17 cellular contexts compared by ENCODE assay signal in genomic region chr6:139833592-139833991, GRCh38.
"Had no signal": no experiment of that assay in that cellular context is flagged by ENCODE, and none has a peak within 500 bp of the region (broad histone marks: within the 10 kb centered on the region; RNA-seq: fewer than 3 reads in every experiment).

No MANE protein-coding gene starts in this region.

- H3K36me3 Mint-ChIP-seq: naive thymus-derived CD4-positive, alpha-beta T cell; stimulated activated effector memory CD8-positive, alpha-beta T cell treated with anti-CD3 and anti-CD28 coated beads, Interleukin-12 subunit alpha, Interleukin-12 subunit beta, amount 100 ng/mL, for 72 hours had no signal

- H3K9me3 ChIP-seq: ovary, prostate gland, tibial artery, upper lobe of left lung had no signal

- H3K27ac ChIP-seq: cardiac muscle cell, heart right ventricle, ovary, prostate gland, tibial artery, upper lobe of left lung had no signal

- H3K4me1 Mint-ChIP-seq: naive thymus-derived CD4-positive, alpha-beta T cell; neural crest cell; stimulated activated effector memory CD8-positive, alpha-beta T cell treated with anti-CD3 and anti-CD28 coated beads, Interleukin-12 subunit alpha, Interleukin-12 subunit beta, amount 100 ng/mL, for 72 hours had no signal

- H3K4me3 Mint-ChIP-seq: naive thymus-derived CD4-positive, alpha-beta T cell; neural crest cell; stimulated activated effector memory CD8-positive, alpha-beta T cell treated with anti-CD3 and anti-CD28 coated beads, Interleukin-12 subunit alpha, Interleukin-12 subunit beta, amount 100 ng/mL, for 72 hours; stimulated activated naive CD8-positive, alpha-beta T cell treated with anti-CD3 and anti-CD28 coated beads, Interleukin-15, Interleukin-2, amounts not matched to agents 100 ng/mL and 50 ng/mL, for 24 hours had no signal

- DNase-seq: effector memory CD4-positive, alpha-beta T cell; heart right ventricle; hypothalamus; kidney glomerular epithelial cell; naive thymus-derived CD4-positive, alpha-beta T cell; nucleus accumbens; ovary; stimulated activated CD4-positive, alpha-beta T cell treated with anti-CD3 and anti-CD28 coated beads, Interleukin-4, amount 100 ng/mL, for 1 hour; stimulated activated CD8-positive, alpha-beta memory T cell treated with anti-CD3 and anti-CD28 coated beads, Interleukin-4, amount 100 ng/mL, for 48 hours; tibial artery had no signal

- H3K36me3 ChIP-seq: cardiac muscle cell, heart right ventricle, ovary, prostate gland, tibial artery, upper lobe of left lung had no signal

- ATAC-seq: esophagus mucosa; naive thymus-derived CD4-positive, alpha-beta T cell; stimulated activated effector memory CD8-positive, alpha-beta T cell treated with anti-CD3 and anti-CD28 coated beads, Interleukin-12 subunit alpha, Interleukin-12 subunit beta, amount 100 ng/mL, for 72 hours had no signal

- H3K27ac Mint-ChIP-seq: naive thymus-derived CD4-positive, alpha-beta T cell; stimulated activated effector memory CD8-positive, alpha-beta T cell treated with anti-CD3 and anti-CD28 coated beads, Interleukin-12 subunit alpha, Interleukin-12 subunit beta, amount 100 ng/mL, for 72 hours; stimulated activated naive CD8-positive, alpha-beta T cell treated with anti-CD3 and anti-CD28 coated beads, Interleukin-15, Interleukin-2, amounts not matched to agents 100 ng/mL and 50 ng/mL, for 24 hours had no signal

- H3K27me3 ChIP-seq: cardiac muscle cell, heart right ventricle, ovary, tibial artery, upper lobe of left lung had no signal

- H3K9me3 Mint-ChIP-seq: stimulated activated naive CD8-positive, alpha-beta T cell treated with anti-CD3 and anti-CD28 coated beads, Interleukin-15, Interleukin-2, amounts not matched to agents 100 ng/mL and 50 ng/mL, for 24 hours had no signal

- H3K4me1 ChIP-seq: prostate gland, upper lobe of left lung had no signal

- H3K4me3 ChIP-seq: cardiac muscle cell, heart right ventricle, ovary, prostate gland, tibial artery, upper lobe of left lung had no signal
